ENCODE assay signal across 1 cellular context in the genomic region with DNA sequence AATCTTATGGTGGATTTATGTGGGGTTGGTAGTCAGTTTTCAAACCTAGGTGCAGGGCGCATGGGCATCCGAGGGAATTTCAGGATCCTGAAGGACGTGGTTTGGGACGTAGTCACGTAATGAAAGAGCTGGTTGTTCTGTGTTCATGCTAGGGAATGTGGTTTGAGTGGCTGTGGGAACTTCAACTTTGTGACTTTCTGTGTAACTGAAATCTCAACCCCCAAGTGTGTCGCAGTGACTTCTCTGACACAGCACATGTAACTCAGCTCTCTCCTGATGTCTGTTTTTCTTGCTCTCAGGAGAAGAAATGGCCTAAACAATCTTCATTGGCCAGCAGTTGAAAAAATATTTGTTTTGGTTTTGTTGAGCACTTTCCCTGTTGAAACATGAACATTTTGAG.
TF ChIP-seq lines count a peak whose summit lies in the region.

No MANE protein-coding gene starts in this region.

TF ChIP-seq in GM23338, 12 proteins besides CTCF, POLR2A, EP300 and RAD21 (continued from another document):
- TF ChIP-seq NANOG (IDR thresholded peaks at IDR 0.05; ENCODE audit: borderline replicate concordance), result no peak
- no peak for TF ChIP-seq EZH2 (IDR thresholded peaks at IDR 0.05; ENCODE audit: low read depth, unreplicated experiment)
- no peak for TF ChIP-seq ZNF114 (CRISPR knock-in tag; IDR thresholded peaks at IDR 0.05)
- TF ChIP-seq, protein P1, sequence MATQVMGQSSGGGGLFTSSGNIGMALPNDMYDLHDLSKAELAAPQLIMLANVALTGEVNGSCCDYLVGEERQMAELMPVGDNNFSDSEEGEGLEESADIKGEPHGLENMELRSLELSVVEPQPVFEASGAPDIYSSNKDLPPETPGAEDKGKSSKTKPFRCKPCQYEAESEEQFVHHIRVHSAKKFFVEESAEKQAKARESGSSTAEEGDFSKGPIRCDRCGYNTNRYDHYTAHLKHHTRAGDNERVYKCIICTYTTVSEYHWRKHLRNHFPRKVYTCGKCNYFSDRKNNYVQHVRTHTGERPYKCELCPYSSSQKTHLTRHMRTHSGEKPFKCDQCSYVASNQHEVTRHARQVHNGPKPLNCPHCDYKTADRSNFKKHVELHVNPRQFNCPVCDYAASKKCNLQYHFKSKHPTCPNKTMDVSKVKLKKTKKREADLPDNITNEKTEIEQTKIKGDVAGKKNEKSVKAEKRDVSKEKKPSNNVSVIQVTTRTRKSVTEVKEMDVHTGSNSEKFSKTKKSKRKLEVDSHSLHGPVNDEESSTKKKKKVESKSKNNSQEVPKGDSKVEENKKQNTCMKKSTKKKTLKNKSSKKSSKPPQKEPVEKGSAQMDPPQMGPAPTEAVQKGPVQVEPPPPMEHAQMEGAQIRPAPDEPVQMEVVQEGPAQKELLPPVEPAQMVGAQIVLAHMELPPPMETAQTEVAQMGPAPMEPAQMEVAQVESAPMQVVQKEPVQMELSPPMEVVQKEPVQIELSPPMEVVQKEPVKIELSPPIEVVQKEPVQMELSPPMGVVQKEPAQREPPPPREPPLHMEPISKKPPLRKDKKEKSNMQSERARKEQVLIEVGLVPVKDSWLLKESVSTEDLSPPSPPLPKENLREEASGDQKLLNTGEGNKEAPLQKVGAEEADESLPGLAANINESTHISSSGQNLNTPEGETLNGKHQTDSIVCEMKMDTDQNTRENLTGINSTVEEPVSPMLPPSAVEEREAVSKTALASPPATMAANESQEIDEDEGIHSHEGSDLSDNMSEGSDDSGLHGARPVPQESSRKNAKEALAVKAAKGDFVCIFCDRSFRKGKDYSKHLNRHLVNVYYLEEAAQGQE (IDR thresholded peaks at IDR 0.05; ENCODE audit: unreplicated experiment), result no peak
- no peak for TF ChIP-seq STAT1 (IDR thresholded peaks at IDR 0.05; ENCODE audit: unreplicated experiment)
- no peak for TF ChIP-seq EZH2phosphoT487 (IDR thresholded peaks at IDR 0.05; ENCODE audit: unreplicated experiment)
